Comparison of ENCODE assay signal across 8 cellular contexts in the genomic region with DNA sequence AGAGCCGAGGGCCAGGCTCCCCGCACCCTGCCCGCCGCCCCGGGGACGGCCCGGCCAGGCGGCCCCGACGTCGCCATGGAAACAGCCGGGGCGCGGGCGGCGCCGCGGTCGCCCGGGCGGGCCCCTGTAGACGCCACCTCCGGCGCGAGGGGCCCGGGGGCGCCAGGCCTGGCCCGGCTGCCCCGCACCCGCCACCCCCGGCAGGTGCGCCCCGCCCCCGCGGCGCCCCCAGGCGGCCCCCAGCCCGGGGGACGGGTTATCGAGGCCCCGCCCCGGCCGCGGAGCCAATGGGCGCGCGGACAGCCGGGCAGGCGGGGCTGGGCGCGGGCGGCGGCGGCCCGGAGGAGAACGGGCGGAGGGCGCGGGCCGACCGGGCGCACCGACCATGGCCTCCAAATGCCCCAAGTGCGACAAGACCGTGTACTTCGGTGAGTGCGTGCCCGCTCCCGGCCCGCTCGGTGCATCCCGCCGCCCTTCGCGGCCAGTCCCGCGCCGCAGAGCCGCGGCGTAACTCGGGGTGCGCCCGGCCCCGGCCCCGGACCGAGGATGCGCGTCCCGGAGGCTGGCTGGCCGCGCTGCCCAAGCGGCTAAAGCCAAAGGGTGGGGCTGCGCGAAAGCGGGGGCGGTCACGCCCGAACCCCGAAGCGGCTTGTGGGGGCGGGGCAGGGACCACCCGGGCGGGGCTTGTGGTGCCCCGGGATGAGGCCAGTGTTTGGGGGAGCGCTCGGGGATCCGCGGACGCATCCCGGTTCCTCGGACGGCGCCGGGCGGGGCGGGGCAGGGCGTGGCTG. TPM values are rescaled to one million over a fixed set of nuclear protein-coding genes. Genes with fewer than 3 reads are reported as not detected.
DNase-seq lines count a peak whose midpoint lies in the region; ATAC-seq lines count a peak whose summit lies in the region.

A gene with protein sequence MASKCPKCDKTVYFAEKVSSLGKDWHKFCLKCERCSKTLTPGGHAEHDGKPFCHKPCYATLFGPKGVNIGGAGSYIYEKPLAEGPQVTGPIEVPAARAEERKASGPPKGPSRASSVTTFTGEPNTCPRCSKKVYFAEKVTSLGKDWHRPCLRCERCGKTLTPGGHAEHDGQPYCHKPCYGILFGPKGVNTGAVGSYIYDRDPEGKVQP (plus strand): TSS at position 344 of the 791 bp plus-strand sequence. CDS start 42 bp downstream, at position 386.

- H3K4me1 ChIP-seq in neuronal stem cell (ENCODE audit: control insufficient read depth in 2 of 2, insufficient read depth in 1 of 2, low read depth in 1 of 2, low read length in 2 of 2): peaks cover 30 to 51% of the 10 kb centered on the region in 2 donors

- peak within 1 kb of the TSS; percentile 89 for H2BK15ac ChIP-seq in neuronal stem cell (ENCODE audit: low read length)

- H3K23ac ChIP-seq in neuronal stem cell (ENCODE audit: low read depth, low read length, poor library complexity): peak within 1 kb of the TSS; percentile 91

- H3K14ac ChIP-seq in neuronal stem cell (ENCODE audit: low read length): peak within 1 kb of the TSS; percentile 97

- H3K9me3 Mint-ChIP-seq in activated naive CD4-positive, alpha-beta T cell treated with anti-CD3 and anti-CD28 coated beads for 36 hours: no peaks in the 10 kb centered on the region

- CTCF ChIA-PET in activated naive CD4-positive, alpha-beta T cell treated with anti-CD3 and anti-CD28 coated beads for 36 hours (lab: Charles Lee): interaction anchor here (0.9 to 1.0 kb wide), 2 partner anchors 15 to 104 kb away, joined by 3 to 4 read pairs; no protein-coding TSS in a partner anchor

- H3K27ac ChIP-seq in neuronal stem cell (replicated peaks; ENCODE audit: low read length): peak within 1 kb of the TSS; percentile 91

- peaks cover 13% of the 10 kb centered on the region for H3K79me1 ChIP-seq in neuronal stem cell (ENCODE audit: low read depth, low read length)

- peak within 1 kb of the TSS; percentile 32 for H3K4me3 Mint-ChIP-seq in activated naive CD4-positive, alpha-beta T cell treated with anti-CD3 and anti-CD28 coated beads for 36 hours

- H3K9me3 ChIP-seq in neuronal stem cell (replicated peaks in 1 of 2; ENCODE audit: control insufficient read depth in 2 of 2, insufficient read depth in 1 of 2, low read depth in 1 of 2, low read length in 2 of 2): peaks cover 0 to 4% of the 10 kb centered on the region in 2 donors

- peaks cover 0 to 50% (median 23%) of the 10 kb centered on the region in 3 experiments for H3K27me3 ChIP-seq in neuronal stem cell (ENCODE audit: control insufficient read depth in 3 of 3, insufficient read depth in 3 of 3, low read depth in 1 of 3, low read length in 3 of 3)

- H3K4me2 ChIP-seq in neuronal stem cell (ENCODE audit: insufficient read depth, low read length, poor library complexity, severe bottlenecking): peak within 1 kb of the TSS; percentile 86

- peaks cover 19% of the 10 kb centered on the region for H3K27me3 Mint-ChIP-seq in activated naive CD4-positive, alpha-beta T cell treated with anti-CD3 and anti-CD28 coated beads for 36 hours (ENCODE audit: low read depth)

- H3K18ac ChIP-seq in neuronal stem cell (ENCODE audit: low read length): peak within 1 kb of the TSS; percentile 97

- peak within 1 kb of the TSS; percentile 53 for H4K91ac ChIP-seq in neuronal stem cell (ENCODE audit: low read depth, low read length, poor library complexity)

- DNase-seq in NCI-H1694 treated with DMSO at 0.1 percent for 48 hours (lab: John Stamatoyannopoulos, UW) (peak; percentile 20), NCI-H1694 (lab: John Stamatoyannopoulos, UW) (no peak), NCI-H1105 (lab: John Stamatoyannopoulos, UW) (peak; percentile 76), germinal center (ENCODE audit: low spot score) (peak; percentile 66), neuronal stem cell (ENCODE audit: low spot score) (no peak), SIG-M5 treated with dmso at 0.1 percent for 504 hours (lab: John Stamatoyannopoulos, UW; ENCODE audit: unreplicated experiment) (no peak)
- DNase-seq in activated naive CD4-positive, alpha-beta T cell treated with anti-CD3 and anti-CD28 coated beads for 36 hours: no peak

- peak within 1 kb of the TSS; percentile 96 for H2BK120ac ChIP-seq in neuronal stem cell (ENCODE audit: low read depth, low read length)

- no CpG with 5 or more reads among the region's 118 CpGs for WGBS in neuronal stem cell (ENCODE audit: extremely low coverage in 2 of 2, insufficient read length in 2 of 2, insufficient replicate concordance in 1 of 2), 2 donors

- H3K9ac ChIP-seq in neuronal stem cell (ENCODE audit: low read depth, low read length, poor library complexity): peak within 1 kb of the TSS; percentile 91

- intact Hi-C loops in activated naive CD4-positive, alpha-beta T cell treated with anti-CD3 and anti-CD28 coated beads for 36 hours (cut with micrococcal nuclease): no loop called here

- no peak within 1 kb of the TSS for H4K8ac ChIP-seq in neuronal stem cell (ENCODE audit: low read depth, low read length)

- no peak within 1 kb of the TSS for H3K4ac ChIP-seq in neuronal stem cell (ENCODE audit: low read length)

- H2AFZ ChIP-seq in neuronal stem cell (ENCODE audit: low read length): peak within 1 kb of the TSS; percentile 96

- peak within 1 kb of the TSS; percentile 98 for H2AK5ac ChIP-seq in neuronal stem cell (ENCODE audit: low read depth, low read length)

- peaks cover 2% of the 10 kb centered on the region for H3K36me3 Mint-ChIP-seq in activated naive CD4-positive, alpha-beta T cell treated with anti-CD3 and anti-CD28 coated beads for 36 hours (ENCODE audit: low read depth)

- peaks cover 19% of the 10 kb centered on the region for H3K4me1 Mint-ChIP-seq in activated naive CD4-positive, alpha-beta T cell treated with anti-CD3 and anti-CD28 coated beads for 36 hours (ENCODE audit: low read depth)

- H3K27ac Mint-ChIP-seq in activated naive CD4-positive, alpha-beta T cell treated with anti-CD3 and anti-CD28 coated beads for 36 hours: no peak within 1 kb of the TSS

- H3K36me3 ChIP-seq in neuronal stem cell (replicated peaks in 1 of 2; ENCODE audit: control insufficient read depth in 2 of 2, insufficient read depth in 2 of 2, low read length in 2 of 2): peaks cover 4 to 10% of the 10 kb centered on the region in 2 donors

- ATAC-seq in GM18873 (IDR thresholded peaks at IDR 0.05; ENCODE audit: low FRiP score, unreplicated experiment): no peak

- peak within 1 kb of the TSS; percentile 73 for H2BK12ac ChIP-seq in neuronal stem cell (ENCODE audit: low read length)

- peak within 1 kb of the TSS; percentile 91 for H3K4me3 ChIP-seq in neuronal stem cell (ENCODE audit: low read length in 2 of 2)

- H2BK5ac ChIP-seq in neuronal stem cell (ENCODE audit: low read length): peak within 1 kb of the TSS; percentile 93

RNA-seq across cellular contexts. Expression of the gene that starts here (rescaled TPM):
- total RNA-seq in activated naive CD4-positive, alpha-beta T cell treated with anti-CD3 and anti-CD28 coated beads for 36 hours: not detected
- polyA plus RNA-seq in neuronal stem cell (2013, experiment 1 of 2): 16.9 TPM
- 15.2 TPM for polyA plus RNA-seq in neuronal stem cell (2013, experiment 2 of 2)

Comparison
In these comparisons a context has a peak if more than half of its experiments do, and no peak if none do; other contexts are left out.
1. DNase-seq: peak in NCI-H1694 treated with DMSO at 0.1 percent for 48 hours (single experiment), NCI-H1105 (single experiment) and germinal center (single experiment); none in NCI-H1694 (single experiment), activated naive CD4-positive, alpha-beta T cell treated with anti-CD3 and anti-CD28 coated beads for 36 hours (single experiment), neuronal stem cell (single experiment) and SIG-M5 treated with dmso at 0.1 percent for 504 hours (single experiment).